In genomic region chr19:49665301-49666119, GRCh38 we compare ENCODE assay signal across 8 cellular contexts. TPM values are rescaled to one million over a fixed set of nuclear protein-coding genes. Genes with fewer than 3 reads are reported as not detected.
DNase-seq lines count a peak whose midpoint lies in the region; ATAC-seq, FAIRE-seq and TF ChIP-seq lines count a peak whose summit lies in the region.

Gene BCL2L12 (plus strand): TSS chr19:49665933. CDS start chr19:49666693, 760 bp downstream.
Gene IRF3 (minus strand): TSS chr19:49665857. CDS start chr19:49664838, 1,019 bp downstream.

- H3K36me3 Mint-ChIP-seq in activated CD4-positive, alpha-beta T cell treated with anti-CD3 and anti-CD28 coated beads, Interleukin-2, amount 10 ng/mL, durations not matched to agents 24 days and 14 days (ENCODE audit: low read depth), result peaks cover 30% of the 10 kb centered on the region

- H3K27ac Mint-ChIP-seq in activated CD4-positive, alpha-beta T cell treated with anti-CD3 and anti-CD28 coated beads, Interleukin-2, amount 10 ng/mL, durations not matched to agents 24 days and 14 days, result peak within 1 kb of the TSS; percentile 95

- intact Hi-C loops in activated CD4-positive, alpha-beta T cell treated with anti-CD3 and anti-CD28 coated beads, Interleukin-2, amount 10 ng/mL, durations not matched to agents 24 days and 14 days (cut with micrococcal nuclease), result loop anchor here (1.0 to 10.0 kb wide), 4 partner anchors 11 to 1031 kb away; partner anchors contain the start of genes DBP, PRR12 and SCAF1

- H3K27me3 ChIP-seq in BE2C (no peaks in the 10 kb centered on the region), layer of hippocampus (ENCODE audit: control insufficient read depth, insufficient read depth, low read length) (no peaks in the 10 kb centered on the region)

- TF ChIP-seq CTCF in BE2C (IDR thresholded peaks at IDR 0.05; ENCODE audit: low read depth, low read length), result no peak

- peak within 1 kb of the TSS; percentile 97 for H3K4me3 Mint-ChIP-seq in activated CD4-positive, alpha-beta T cell treated with anti-CD3 and anti-CD28 coated beads, Interleukin-2, amount 10 ng/mL, durations not matched to agents 24 days and 14 days

- H3K36me3 ChIP-seq in BE2C, result peaks cover 9% of the 10 kb centered on the region; the same call in 1 of the 2 replicates

- no peaks in the 10 kb centered on the region for H3K9me3 Mint-ChIP-seq in activated CD4-positive, alpha-beta T cell treated with anti-CD3 and anti-CD28 coated beads, Interleukin-2, amount 10 ng/mL, durations not matched to agents 24 days and 14 days

- H3K4me3 ChIP-seq in BE2C (ENCODE audit: low read depth, low read length), result peak within 1 kb of the TSS; percentile 87

- H3K4me1 ChIP-seq in BE2C, result peaks cover 3% of the 10 kb centered on the region; the same call in 1 of the 2 replicates

- H3K27ac ChIP-seq in layer of hippocampus (ENCODE audit: low read depth, low read length), result peak within 1 kb of the TSS; percentile 90

- peak; percentile 78 for ATAC-seq in HG03442 (IDR thresholded peaks at IDR 0.05; ENCODE audit: unreplicated experiment)

- H3K9me3 ChIP-seq in BE2C, result no peaks in the 10 kb centered on the region

- H3K27me3 Mint-ChIP-seq in activated CD4-positive, alpha-beta T cell treated with anti-CD3 and anti-CD28 coated beads, Interleukin-2, amount 10 ng/mL, durations not matched to agents 24 days and 14 days, result no peaks in the 10 kb centered on the region

- H3K4me1 Mint-ChIP-seq in activated CD4-positive, alpha-beta T cell treated with anti-CD3 and anti-CD28 coated beads, Interleukin-2, amount 10 ng/mL, durations not matched to agents 24 days and 14 days, result peaks cover 39% of the 10 kb centered on the region

- DNase-seq in BE2C, result peak; percentile 98
- peak; percentile 96 for DNase-seq in GM19239 (ENCODE audit: insufficient read length, low spot score)
- DNase-seq in NCI-H69 (lab: John Stamatoyannopoulos, UW), result peak; percentile 94
- peak; percentile 100 for DNase-seq in activated CD4-positive, alpha-beta T cell treated with anti-CD3 and anti-CD28 coated beads, Interleukin-2, amount 10 ng/mL, durations not matched to agents 24 days and 14 days
- DNase-seq in stimulated activated CD4-positive, alpha-beta T cell treated with anti-CD3 and anti-CD28 coated beads, Interleukin-1b, Interleukin-23, amount 100 ng/mL, for 24 hours (ENCODE audit: low read depth in 4 of 4, low spot score in 1 of 4), result peak; percentile 99 to 100 (median 100)

- FAIRE-seq in GM19239 (lab: Jason Lieb, UNC), result peak; percentile 97
- peak; percentile 77 for FAIRE-seq in colon (lab: Jason Lieb, UNC)

RNA-seq across cellular contexts. Expression of gene BCL2L12, which starts in this region (rescaled TPM):
- polyA plus RNA-seq in BE2C (2012; ENCODE audit: insufficient read depth, insufficient read length, low read depth), result 9.4 TPM
- 69.3 and 72.0 TPM in 2 replicates for total RNA-seq in activated CD4-positive, alpha-beta T cell treated with anti-CD3 and anti-CD28 coated beads, Interleukin-2, amount 10 ng/mL, durations not matched to agents 24 days and 14 days

RNA-seq across cellular contexts. Expression of gene IRF3, which starts in this region (rescaled TPM):
- 57.1 TPM for polyA plus RNA-seq in BE2C (2012; ENCODE audit: insufficient read depth, insufficient read length, low read depth)
- total RNA-seq in activated CD4-positive, alpha-beta T cell treated with anti-CD3 and anti-CD28 coated beads, Interleukin-2, amount 10 ng/mL, durations not matched to agents 24 days and 14 days, result 146 and 151 TPM in 2 replicates

Comparison
In these comparisons a context has a peak if more than half of its experiments do, and no peak if none do; other contexts are left out.
1. Peak in every context shown above with its lines: DNase-seq, ATAC-seq, H3K4me3 ChIP-seq and H3K27ac ChIP-seq.